Comparison of ENCODE assay signal across 12 cellular contexts in the genomic region with DNA sequence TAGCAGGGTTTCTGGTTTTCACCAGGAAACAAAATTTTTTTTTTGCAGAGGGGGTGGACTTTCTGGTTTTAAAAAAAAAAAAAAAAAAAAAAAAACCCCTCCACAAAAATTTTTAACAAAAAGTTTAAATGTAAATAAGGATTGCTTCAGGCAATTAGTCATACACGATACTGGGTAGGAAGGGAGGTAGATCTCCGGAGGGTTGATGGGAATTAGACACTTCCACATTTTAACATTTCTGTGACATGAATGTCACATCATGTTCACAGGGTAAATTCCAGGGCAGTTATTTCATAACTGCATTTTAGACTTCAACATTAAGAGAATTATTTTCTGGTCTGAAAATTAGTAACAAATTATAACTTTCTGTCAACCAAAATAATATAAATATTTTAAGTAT. TPM values are rescaled to one million over a fixed set of nuclear protein-coding genes. Genes with fewer than 3 reads are reported as not detected.
DNase-seq lines count a peak whose midpoint lies in the region; ATAC-seq and TF ChIP-seq lines count a peak whose summit lies in the region.
"Had no signal": no experiment of that assay in that cellular context is flagged by ENCODE, and none has a peak within 500 bp of the region (broad histone marks: within the 10 kb centered on the region; RNA-seq: fewer than 3 reads in every experiment).

No MANE protein-coding gene starts in this region.

- no peak overlapping the region for H3K4me2 ChIP-seq in PC-3 (ENCODE audit: low read length)
- H3K4me2 ChIP-seq in trophoblast cell (ENCODE audit: low read length) = no peak overlapping the region

- peaks cover 51% of the 10 kb centered on the region for H3K36me3 Mint-ChIP-seq in activated CD4-positive, alpha-beta T cell treated with anti-CD3 and anti-CD28 coated beads for 36 hours (ENCODE audit: low read depth)

- intact Hi-C loops in activated CD4-positive, alpha-beta T cell treated with anti-CD3 and anti-CD28 coated beads for 36 hours (cut with DNase I, micrococcal nuclease) = no loop called here
- intact Hi-C loops in PC-3 (cut with micrococcal nuclease) (no loop called here), heart right ventricle (cut with DNase I) (loop anchor here in 1 of 10 donors (10.0 kb wide), 1 partner anchor 293 kb away; no protein-coding TSS in a partner anchor)

- no peak for DNase-seq in activated CD4-positive, alpha-beta T cell treated with anti-CD3 and anti-CD28 coated beads for 36 hours
- DNase-seq in activated CD4-positive, alpha-beta T cell treated with anti-CD3 and anti-CD28 coated beads for 1 hour = no peak
- DNase-seq in PC-3 = peak; percentile 50
- DNase-seq in epithelial cell of esophagus (ENCODE audit: low read depth) = peak; percentile 54
- DNase-seq in trophoblast cell = peak; percentile 20 to 82
- DNase-seq in heart right ventricle = no peak
- DNase-seq in stimulated activated CD4-positive, alpha-beta T cell treated with anti-CD3 and anti-CD28 coated beads, Interleukin-15, amount 100 ng/mL, for 24 hours = no peak
- DNase-seq: cortex of kidney, NCI-H2107, posterior cingulate gyrus, SJCRH30 had no signal

- H3K9me3 Mint-ChIP-seq in activated CD4-positive, alpha-beta T cell treated with anti-CD3 and anti-CD28 coated beads for 36 hours (ENCODE audit: low read depth) = no peaks in the 10 kb centered on the region

- no peak overlapping the region for H3K18ac ChIP-seq in trophoblast cell (ENCODE audit: low read length)

- CTCF ChIA-PET in activated CD4-positive, alpha-beta T cell treated with anti-CD3 and anti-CD28 coated beads for 36 hours (lab: Charles Lee) = interaction anchor here (1.2 to 3.4 kb wide), 2 partner anchors 27 to 28 kb away, joined by 3 to 17 read pairs; a partner anchor contains a TSS
- CTCF ChIA-PET in PC-3 (lab: Charles Lee) = no interaction called here

- no CpG with 5 or more reads among the region's 2 CpGs for WGBS in trophoblast cell (ENCODE audit: extremely low coverage, insufficient coverage, insufficient read length)
- 27 to 35% methylated on average over 2 of the region's 2 CpGs for WGBS in heart right ventricle, 2 donors

- H3K23ac ChIP-seq in trophoblast cell (ENCODE audit: low read length) = no peak overlapping the region

- H3K79me1 ChIP-seq in trophoblast cell (ENCODE audit: low read length) = no peaks in the 10 kb centered on the region

- H3K27ac Mint-ChIP-seq in activated CD4-positive, alpha-beta T cell treated with anti-CD3 and anti-CD28 coated beads for 36 hours = peak overlapping the region; percentile 72

- H2AK5ac ChIP-seq in trophoblast cell (ENCODE audit: low read length) = no peak overlapping the region

- no peak overlapping the region for H3K4me3 Mint-ChIP-seq in activated CD4-positive, alpha-beta T cell treated with anti-CD3 and anti-CD28 coated beads for 36 hours

- H4K8ac ChIP-seq in trophoblast cell (ENCODE audit: low read depth, low read length) = no peak overlapping the region

- H3K36me3 ChIP-seq in PC-3 (ENCODE audit: low read depth, low read length) (peaks cover 28% of the 10 kb centered on the region), trophoblast cell (ENCODE audit: control insufficient read depth in 1 of 2, insufficient read depth in 2 of 2, low read length in 2 of 2) (peaks cover 23 to 30% of the 10 kb centered on the region in 2 experiments), heart right ventricle (peaks cover 0 to 71% (median 29%) of the 10 kb centered on the region in 9 donors)

- H3K14ac ChIP-seq in trophoblast cell (ENCODE audit: low read length) = no peak overlapping the region

- H4K20me1 ChIP-seq in PC-3 (ENCODE audit: low read length) = peaks cover 26% of the 10 kb centered on the region

- BruUV-seq in PC-3 (replicated peaks; lab: Mats Ljungman, UMichigan) = no TSS peak

- H3K4me1 Mint-ChIP-seq in activated CD4-positive, alpha-beta T cell treated with anti-CD3 and anti-CD28 coated beads for 36 hours = peaks cover 47% of the 10 kb centered on the region

- no peaks in the 10 kb centered on the region for H3K9me2 ChIP-seq in PC-3 (replicated peaks; ENCODE audit: low read length)

- H3K9ac ChIP-seq in PC-3 (ENCODE audit: low read length) = no peak overlapping the region
- no peak overlapping the region for H3K9ac ChIP-seq in trophoblast cell (ENCODE audit: low read length)

- no peak overlapping the region for H2AFZ ChIP-seq in PC-3 (ENCODE audit: low read length)
- no peak overlapping the region for H2AFZ ChIP-seq in trophoblast cell (ENCODE audit: insufficient read depth, low read length, poor library complexity)

- no peak overlapping the region for H3K4me3 ChIP-seq in PC-3 (ENCODE audit: low read length)
- H3K4me3 ChIP-seq in epithelial cell of esophagus (ENCODE audit: low read length) = no peak overlapping the region
- no peak overlapping the region for H3K4me3 ChIP-seq in trophoblast cell (ENCODE audit: low read depth, low read length)
- no peak overlapping the region for H3K4me3 ChIP-seq in heart right ventricle
- H3K4me3 ChIP-seq: SJCRH30 had no signal

- TF ChIP-seq CTCF in PC-3 (conservative IDR thresholded peaks at IDR 0.05; ENCODE audit: low read depth, low read length) = no peak
- TF ChIP-seq CTCF in epithelial cell of esophagus (IDR thresholded peaks at IDR 0.05; ENCODE audit: insufficient read depth, low read depth, low read length, missing control alignments) = no peak
- TF ChIP-seq CTCF in heart right ventricle (IDR thresholded peaks at IDR 0.05) = no peak

- POLR2A ChIA-PET in activated CD4-positive, alpha-beta T cell treated with anti-CD3 and anti-CD28 coated beads for 36 hours (lab: Charles Lee) = interaction anchor here (0.6 kb wide), 1 partner anchor 31 kb away, joined by 3 read pairs; no protein-coding TSS in a partner anchor
- POLR2A ChIA-PET in PC-3 (lab: Charles Lee; ENCODE audit: unreplicated experiment) = no interaction called here

- H3F3A ChIP-seq in PC-3 (ENCODE audit: low read length, unreplicated experiment) = peaks cover 4% of the 10 kb centered on the region

- H2BK5ac ChIP-seq in trophoblast cell (ENCODE audit: low read depth, low read length, poor library complexity) = no peak overlapping the region

- H3K79me2 ChIP-seq in PC-3 (ENCODE audit: low read length) (peaks cover 73% of the 10 kb centered on the region), trophoblast cell (ENCODE audit: control insufficient read depth, insufficient read depth, low read length, poor library complexity) (peaks cover 7% of the 10 kb centered on the region)

- no peak overlapping the region for H3K27ac ChIP-seq in PC-3 (ENCODE audit: low read length)
- H3K27ac ChIP-seq in trophoblast cell (ENCODE audit: low read depth, low read length) = no peak overlapping the region
- peak overlapping the region in 1 of 10 donors; percentile 56 for H3K27ac ChIP-seq in heart right ventricle
- H3K27ac ChIP-seq: SJCRH30 had no signal

- H3K4me1 ChIP-seq in PC-3 (ENCODE audit: insufficient read depth, low read length) (peaks cover 13% of the 10 kb centered on the region), trophoblast cell (ENCODE audit: control insufficient read depth in 1 of 2, insufficient read depth in 2 of 2, low read length in 2 of 2) (no peaks in the 10 kb centered on the region), heart right ventricle (peaks cover 0 to 59% (median 17%) of the 10 kb centered on the region in 9 donors)
- H3K4me1 ChIP-seq: SJCRH30 had no signal

- H2BK12ac ChIP-seq in trophoblast cell (ENCODE audit: low read length) = no peak overlapping the region

- no peak overlapping the region for H2BK120ac ChIP-seq in trophoblast cell (ENCODE audit: insufficient read depth, low read length, poor library complexity)

- no peak overlapping the region for H4K12ac ChIP-seq in trophoblast cell (ENCODE audit: low read depth, low read length)

- no peaks in the 10 kb centered on the region for H3K27me3 ChIP-seq in PC-3 (ENCODE audit: low read length)
- H3K27me3 ChIP-seq in trophoblast cell (ENCODE audit: insufficient read depth, low read length) = no peaks in the 10 kb centered on the region
- no peaks in the 10 kb centered on the region for H3K27me3 ChIP-seq in heart right ventricle
- H3K27me3 ChIP-seq: SJCRH30 had no signal

- H3K4ac ChIP-seq in trophoblast cell (ENCODE audit: low read depth, low read length) = no peak overlapping the region

- no peak overlapping the region for H4K91ac ChIP-seq in trophoblast cell (ENCODE audit: low read depth, low read length)

- H3K27me3 Mint-ChIP-seq in activated CD4-positive, alpha-beta T cell treated with anti-CD3 and anti-CD28 coated beads for 36 hours = no peaks in the 10 kb centered on the region

- no peak for ATAC-seq in activated CD4-positive, alpha-beta T cell treated with anti-CD3 and anti-CD28 coated beads for 36 hours
- peak; percentile 81 for ATAC-seq in PC-3
- ATAC-seq in GM19328 (IDR thresholded peaks at IDR 0.05; ENCODE audit: unreplicated experiment) = no peak
- no peak for ATAC-seq in heart right ventricle

- H3K9me3 ChIP-seq in PC-3 (ENCODE audit: low read length) = no peaks in the 10 kb centered on the region
- H3K9me3 ChIP-seq in trophoblast cell (ENCODE audit: insufficient read depth, low read depth, low read length) = no peaks in the 10 kb centered on the region
- no peaks in the 10 kb centered on the region for H3K9me3 ChIP-seq in heart right ventricle
- H3K9me3 ChIP-seq: SJCRH30 had no signal

RNA-seq across cellular contexts. Expression of a gene that starts 15.9 kb away (rescaled TPM):
- total RNA-seq in activated CD4-positive, alpha-beta T cell treated with anti-CD3 and anti-CD28 coated beads for 36 hours = 100 to 1,000 TPM in 1 of 2 experiments, 10 to 100 TPM in 1; 96.0 to 134 TPM
- total RNA-seq in PC-3 (2014; rRNA removed) = 128 and 136 TPM in 2 replicates
- polyA plus RNA-seq in trophoblast cell (2013) = 75.8 and 77.4 TPM in 2 replicates
- total RNA-seq in heart right ventricle = 10 to 100 TPM; 34.8 to 65.5 (median 48.1) TPM
- polyA plus RNA-seq in heart right ventricle = 10 to 100 TPM; 11.1 to 21.5 TPM

RNA-seq across cellular contexts. Expression of a gene that starts 26.9 kb away (rescaled TPM):
- 10 to 100 TPM; 33.6 to 39.2 TPM for total RNA-seq in activated CD4-positive, alpha-beta T cell treated with anti-CD3 and anti-CD28 coated beads for 36 hours
- total RNA-seq in PC-3 (2014; rRNA removed) = 21.7 and 25.9 TPM in 2 replicates
- polyA plus RNA-seq in trophoblast cell (2013) = 24.0 TPM in 2 replicates
- 10 to 100 TPM; 17.2 to 29.8 (median 20.9) TPM for total RNA-seq in heart right ventricle
- 10 to 100 TPM; 12.7 to 25.9 TPM for polyA plus RNA-seq in heart right ventricle

RNA-seq across cellular contexts. Expression of a gene that starts 59.3 kb away (rescaled TPM):
- 100 to 1,000 TPM; 157 to 180 TPM for total RNA-seq in activated CD4-positive, alpha-beta T cell treated with anti-CD3 and anti-CD28 coated beads for 36 hours
- 31.2 and 33.5 TPM in 2 replicates for total RNA-seq in PC-3 (2014; rRNA removed)
- polyA plus RNA-seq in trophoblast cell (2013) = 48.3 and 53.7 TPM in 2 replicates
- total RNA-seq in heart right ventricle = 10 to 100 TPM; 15.3 to 46.9 (median 20.3) TPM
- polyA plus RNA-seq in heart right ventricle = 10 to 100 TPM; 19.3 to 55.7 TPM

Comparison
In these comparisons a context has a peak if more than half of its experiments do, and no peak if none do; other contexts are left out.
1. DNase-seq: peak in PC-3 (single experiment), epithelial cell of esophagus (single experiment) and trophoblast cell (2 of 2); none in activated CD4-positive, alpha-beta T cell treated with anti-CD3 and anti-CD28 coated beads for 36 hours (single experiment), activated CD4-positive, alpha-beta T cell treated with anti-CD3 and anti-CD28 coated beads for 1 hour (single experiment), heart right ventricle (0 of 2) and stimulated activated CD4-positive, alpha-beta T cell treated with anti-CD3 and anti-CD28 coated beads, Interleukin-15, amount 100 ng/mL, for 24 hours (single experiment).